43 cellular contexts compared by ENCODE assay signal in genomic region chr3:42865256-42865655, GRCh38. TPM values are rescaled to one million over a fixed set of nuclear protein-coding genes. Genes with fewer than 3 reads are reported as not detected.
"Had no signal": no experiment of that assay in that cellular context is flagged by ENCODE, and none has a peak within 500 bp of the region (broad histone marks: within the 10 kb centered on the region; RNA-seq: fewer than 3 reads in every experiment).

No MANE protein-coding gene starts in this region.

- H3K4me1 ChIP-seq: Peyer's patch, SJSA1 had no signal

- H3K36me3 Mint-ChIP-seq: activated naive CD8-positive, alpha-beta T cell treated with anti-CD3 and anti-CD28 coated beads for 36 hours; WTC11 had no signal

- H3K4me3 ChIP-seq: cardiac muscle cell, MG63, Peyer's patch, SJSA1 had no signal

- H3K27ac Mint-ChIP-seq: activated CD4-positive, alpha-beta T cell treated with anti-CD3 and anti-CD28 coated beads for 36 hours; activated CD4-positive, alpha-beta T cell treated with anti-CD3 and anti-CD28 coated beads, Interleukin-2, amount 10 ng/mL, durations not matched to agents 7 days and 5 days; activated CD8-positive, alpha-beta T cell treated with anti-CD3 and anti-CD28 coated beads, Interleukin-2, amount 10 ng/mL, durations not matched to agents 7 days and 5 days; activated naive CD8-positive, alpha-beta T cell treated with anti-CD3 and anti-CD28 coated beads for 36 hours; activated T-cell treated with anti-CD3 and anti-CD28 coated beads, Interleukin-2, amount 50 U/mL, for 72 hours; activated T-helper 17 cell treated with anti-CD3 and anti-CD28 coated beads, Interleukin-2, amount 50 U/mL, for 72 hours; T-helper 1 cell treated with Interleukin-12 subunit alpha and Interleukin-12 subunit beta and Interleukin-4 antibody, amounts not matched to agents 30 μg/mL and 1 μg/mL, for 36 hours; T-helper 2 cell treated with Interferon-gamma antibody and Interleukin-4, amounts not matched to agents 5 μg/mL and 100 μg/mL, for 36 hours; WTC11 had no signal

- H3K9me3 Mint-ChIP-seq: activated CD4-positive, alpha-beta T cell treated with anti-CD3 and anti-CD28 coated beads, Interleukin-2, amount 10 ng/mL, durations not matched to agents 7 days and 5 days; activated naive CD8-positive, alpha-beta T cell treated with anti-CD3 and anti-CD28 coated beads for 36 hours; central memory CD8-positive, alpha-beta T cell; T-helper 1 cell treated with Interleukin-12 subunit alpha and Interleukin-12 subunit beta and Interleukin-4 antibody, amounts not matched to agents 30 μg/mL and 1 μg/mL, for 36 hours; T-helper 2 cell treated with Interferon-gamma antibody and Interleukin-4, amounts not matched to agents 5 μg/mL and 100 μg/mL, for 36 hours had no signal

- DNase-seq: activated CD4-positive, alpha-beta T cell treated with anti-CD3 and anti-CD28 coated beads for 36 hours; activated CD4-positive, alpha-beta T cell treated with anti-CD3 and anti-CD28 coated beads, Interleukin-2, amount 10 ng/mL, durations not matched to agents 7 days and 5 days; activated CD4-positive, alpha-beta T cell treated with anti-CD3 and anti-CD28 coated beads, Interleukin-2, amount 50 U/mL, for 48 hours; activated CD8-positive, alpha-beta memory T cell treated with anti-CD3 and anti-CD28 coated beads, Interleukin-2, amount 50 U/mL, for 48 hours; activated CD8-positive, alpha-beta T cell treated with anti-CD3 and anti-CD28 coated beads, Interleukin-2, amount 10 ng/mL, durations not matched to agents 7 days and 5 days; activated effector memory CD4-positive, alpha-beta T cell treated with anti-CD3 and anti-CD28 coated beads, Interleukin-2, amount 50 U/mL, for 16 hours; activated naive CD4-positive, alpha-beta T cell; activated naive CD4-positive, alpha-beta T cell treated with anti-CD3 and anti-CD28 coated beads, Interleukin-2, amount 50 U/mL, for 16 hours; activated naive CD8-positive, alpha-beta T cell treated with anti-CD3 and anti-CD28 coated beads for 36 hours; activated T-cell treated with anti-CD3 and anti-CD28 coated beads, Interleukin-2, amount 50 U/mL, for 1 hour; activated T-cell treated with anti-CD3 and anti-CD28 coated beads, Interleukin-2, amount 50 U/mL, for 72 hours; amniotic stem cell; aorta; Kasumi-1; KG1; MG63; NCI-H1048; NCI-H1105 treated with DMSO at 0.1 percent for 48 hours; NCI-H1436; NCI-H1694; NCI-H1930; NCI-H2107; NCI-H2171 treated with DMSO at 0.1 percent for 48 hours; NCI-H2227 treated with DMSO at 0.1 percent for 48 hours; NCI-H446; NCI-H510A treated with DMSO at 0.1 percent for 48 hours; NCI-H526 treated with DMSO at 0.1 percent for 48 hours; NCI-H82; NK-92 treated with Interleukin-12 subunit alpha and Interleukin-12 subunit beta, amount 100 ng/mL, for 24 hours; PC-3; Peyer's patch; RPMI8226; SHP77 treated with DMSO at 0.1 percent for 48 hours; SK-N-SH had no signal

- H3K4me1 Mint-ChIP-seq: activated CD4-positive, alpha-beta T cell treated with anti-CD3 and anti-CD28 coated beads for 36 hours; activated CD4-positive, alpha-beta T cell treated with anti-CD3 and anti-CD28 coated beads, Interleukin-2, amount 10 ng/mL, durations not matched to agents 7 days and 5 days; activated naive CD8-positive, alpha-beta T cell treated with anti-CD3 and anti-CD28 coated beads for 36 hours; central memory CD8-positive, alpha-beta T cell; WTC11 had no signal

- ATAC-seq: activated CD4-positive, alpha-beta T cell treated with anti-CD3 and anti-CD28 coated beads for 36 hours; activated CD4-positive, CD25-positive, alpha-beta regulatory T cell treated with anti-CD3 and anti-CD28 coated beads, Interleukin-2, amount 50 U/mL, for 24 hours; activated CD8-positive, alpha-beta T cell treated with anti-CD3 and anti-CD28 coated beads, Interleukin-2, amount 10 ng/mL, durations not matched to agents 7 days and 5 days; activated T-cell treated with anti-CD3 and anti-CD28 coated beads, Interleukin-2, amount 50 U/mL, for 72 hours; activated T-helper 17 cell treated with anti-CD3 and anti-CD28 coated beads, Interleukin-2, amount 50 U/mL, for 72 hours; PC-3; WTC11 had no signal

- H3K36me3 ChIP-seq: cardiac muscle cell, MG63, Peyer's patch, SJSA1 had no signal

- H3K27ac ChIP-seq: cardiac muscle cell, Peyer's patch, SJSA1 had no signal

- H3K9ac ChIP-seq: SK-N-SH had no signal

- H3K27me3 Mint-ChIP-seq: activated naive CD8-positive, alpha-beta T cell treated with anti-CD3 and anti-CD28 coated beads for 36 hours; activated T-helper 17 cell treated with anti-CD3 and anti-CD28 coated beads, Interleukin-2, amount 50 U/mL, for 72 hours had no signal

- H3K9me3 ChIP-seq: MG63, Peyer's patch, SJSA1, SK-N-SH had no signal

- H3K27me3 ChIP-seq: cardiac muscle cell, MG63, Peyer's patch, SJSA1 had no signal

- H3K4me3 Mint-ChIP-seq: activated CD4-positive, alpha-beta T cell treated with anti-CD3 and anti-CD28 coated beads for 36 hours; activated CD4-positive, alpha-beta T cell treated with anti-CD3 and anti-CD28 coated beads, Interleukin-2, amount 10 ng/mL, durations not matched to agents 7 days and 5 days; activated CD8-positive, alpha-beta T cell treated with anti-CD3 and anti-CD28 coated beads, Interleukin-2, amount 10 ng/mL, durations not matched to agents 7 days and 5 days; activated naive CD8-positive, alpha-beta T cell treated with anti-CD3 and anti-CD28 coated beads for 36 hours; activated T-cell treated with anti-CD3 and anti-CD28 coated beads, Interleukin-2, amount 50 U/mL, for 72 hours; activated T-helper 17 cell treated with anti-CD3 and anti-CD28 coated beads, Interleukin-2, amount 50 U/mL, for 72 hours; central memory CD8-positive, alpha-beta T cell; T-helper 1 cell treated with Interleukin-12 subunit alpha and Interleukin-12 subunit beta and Interleukin-4 antibody, amounts not matched to agents 30 μg/mL and 1 μg/mL, for 36 hours; T-helper 2 cell treated with Interferon-gamma antibody and Interleukin-4, amounts not matched to agents 5 μg/mL and 100 μg/mL, for 36 hours; WTC11 had no signal

RNA-seq across cellular contexts. Expression of gene CYP8B1, which starts 10.4 kb away (rescaled TPM):
- total RNA-seq: activated CD4-positive, alpha-beta T cell treated with anti-CD3 and anti-CD28 coated beads for 36 hours; activated CD4-positive, alpha-beta T cell treated with anti-CD3 and anti-CD28 coated beads, Interleukin-2, amount 10 ng/mL, durations not matched to agents 7 days and 5 days; activated CD8-positive, alpha-beta T cell treated with anti-CD3 and anti-CD28 coated beads, Interleukin-2, amount 10 ng/mL, durations not matched to agents 7 days and 5 days; activated naive CD8-positive, alpha-beta T cell treated with anti-CD3 and anti-CD28 coated beads for 36 hours; activated T-cell treated with anti-CD3 and anti-CD28 coated beads, Interleukin-2, amount 50 U/mL, for 72 hours; activated T-helper 17 cell treated with anti-CD3 and anti-CD28 coated beads, Interleukin-2, amount 50 U/mL, for 72 hours; aorta; cardiac muscle cell; chondrocyte; PC-3; Peyer's patch; SJSA1 had no signal
- polyA plus RNA-seq: cardiac muscle cell, SK-N-SH had no signal

RNA-seq across cellular contexts. Expression of gene ZNF662, which starts 40.7 kb away (rescaled TPM):
- total RNA-seq: chondrocyte, SJSA1 had no signal

RNA-seq across cellular contexts. Expression of gene ACKR2, which starts 56.0 kb away (rescaled TPM):
- total RNA-seq: SJSA1 had no signal
